8 cellular contexts compared by ENCODE assay signal in genomic region chr1:156813750-156814570, GRCh38. TPM values are rescaled to one million over a fixed set of nuclear protein-coding genes. Genes with fewer than 3 reads are reported as not detected.
DNase-seq lines count a peak whose midpoint lies in the region; ATAC-seq, FAIRE-seq and TF ChIP-seq lines count a peak whose summit lies in the region.

No MANE protein-coding gene starts in this region.

- peaks cover 4% of the 10 kb centered on the region for H3K4me1 Mint-ChIP-seq in endothelial cell (ENCODE audit: unreplicated experiment)

- H3K36me3 Mint-ChIP-seq in endothelial cell (ENCODE audit: low read depth, unreplicated experiment): peaks cover 5% of the 10 kb centered on the region

- no peaks in the 10 kb centered on the region for H3K9me3 ChIP-seq in mononuclear cell (ENCODE audit: low read depth, low read length)

- peak overlapping the region; percentile 36 for H3K4me3 ChIP-seq in mononuclear cell (ENCODE audit: low read length)

- peak overlapping the region; percentile 51 for H3K4me3 Mint-ChIP-seq in endothelial cell (ENCODE audit: unreplicated experiment)

- H3K27me3 ChIP-seq in mononuclear cell (ENCODE audit: insufficient read depth, low read length): no peaks in the 10 kb centered on the region

- peak; percentile 19 for TF ChIP-seq CTCF in endothelial cell (IDR thresholded peaks at IDR 0.05; ENCODE audit: unreplicated experiment)

- FAIRE-seq in GM12892 (lab: Jason Lieb, UNC): peak; percentile 65

- no peak overlapping the region for H3K27ac Mint-ChIP-seq in endothelial cell (ENCODE audit: unreplicated experiment)

- peak; percentile 45; the same call in 1 of the 2 replicates for TF ChIP-seq POLR2A in GM12892 (IDR thresholded peaks at IDR 0.05; ENCODE audit: low read depth, low read length)

- no peak for ATAC-seq in HG03159 (IDR thresholded peaks at IDR 0.05; ENCODE audit: unreplicated experiment)
- no peak for ATAC-seq in GM18861 (IDR thresholded peaks at IDR 0.05; ENCODE audit: unreplicated experiment)

- peaks cover 64% of the 10 kb centered on the region for H3K4me1 ChIP-seq in mononuclear cell (ENCODE audit: insufficient read depth, low read length)

- peak; percentile 78 for DNase-seq in GM12892 (ENCODE audit: insufficient read length)
- DNase-seq in NCI-H146 treated with DMSO at 0.1 percent for 48 hours (lab: John Stamatoyannopoulos, UW; ENCODE audit: unreplicated experiment): peak; percentile 37
- DNase-seq in activated CD8-positive, alpha-beta memory T cell treated with anti-CD3 and anti-CD28 coated beads for 48 hours (ENCODE audit: low read depth in 2 of 3, low spot score in 2 of 3): peak in 2 of 3 experiments; percentile 62 to 64
- DNase-seq in endothelial cell (ENCODE audit: low spot score): peak; percentile 64
- peak; percentile 40 to 54 for DNase-seq in stimulated activated CD8-positive, alpha-beta memory T cell treated with anti-CD3 and anti-CD28 coated beads, Interleukin-2, amount 100 ng/mL, for 1 hour (ENCODE audit: low read depth in 2 of 2)

- peaks cover 19% of the 10 kb centered on the region for H3K27me3 Mint-ChIP-seq in endothelial cell (ENCODE audit: unreplicated experiment)

- no peaks in the 10 kb centered on the region for H3K9me3 Mint-ChIP-seq in endothelial cell (ENCODE audit: unreplicated experiment)

RNA-seq across cellular contexts. Expression of gene SH2D2A, which starts 2.7 kb away (rescaled TPM):
- 3.8 TPM for polyA plus RNA-seq in GM12892 (2012; ENCODE audit: missing spikeins)
- not detected for total RNA-seq in endothelial cell (ENCODE audit: unreplicated experiment)
- 19.1 TPM for total RNA-seq in mononuclear cell

RNA-seq across cellular contexts. Expression of gene INSRR, which starts 45.0 kb away (rescaled TPM):
- not detected for polyA plus RNA-seq in GM12892 (2012; ENCODE audit: missing spikeins)
- total RNA-seq in endothelial cell (ENCODE audit: unreplicated experiment): not detected
- not detected for total RNA-seq in mononuclear cell

RNA-seq across cellular contexts. Expression of gene PRCC, which starts 46.6 kb away (rescaled TPM):
- polyA plus RNA-seq in GM12892 (2012; ENCODE audit: missing spikeins): 65.4 TPM
- total RNA-seq in endothelial cell (ENCODE audit: unreplicated experiment): 91.9 TPM
- 19.6 TPM for total RNA-seq in mononuclear cell

RNA-seq across cellular contexts. Expression of gene NTRK1, which starts 46.7 kb away (rescaled TPM):
- not detected for polyA plus RNA-seq in GM12892 (2012; ENCODE audit: missing spikeins)
- 0.23 TPM for total RNA-seq in endothelial cell (ENCODE audit: unreplicated experiment)
- 0.31 TPM for total RNA-seq in mononuclear cell

Comparison
In these comparisons a context has a peak if more than half of its experiments do, and no peak if none do; other contexts are left out.
1. RNA of gene SH2D2A, which starts 2.7 kb away (total RNA-seq): 19.1 TPM in mononuclear cell (single experiment); not detected in endothelial cell (single experiment); every median in the first group is over 10 times any median in the second.
2. Peak in every context shown above with its lines, with median percentiles within 50 percentile points of each other: DNase-seq.